1 cellular context compared by ENCODE assay signal in the genomic region with DNA sequence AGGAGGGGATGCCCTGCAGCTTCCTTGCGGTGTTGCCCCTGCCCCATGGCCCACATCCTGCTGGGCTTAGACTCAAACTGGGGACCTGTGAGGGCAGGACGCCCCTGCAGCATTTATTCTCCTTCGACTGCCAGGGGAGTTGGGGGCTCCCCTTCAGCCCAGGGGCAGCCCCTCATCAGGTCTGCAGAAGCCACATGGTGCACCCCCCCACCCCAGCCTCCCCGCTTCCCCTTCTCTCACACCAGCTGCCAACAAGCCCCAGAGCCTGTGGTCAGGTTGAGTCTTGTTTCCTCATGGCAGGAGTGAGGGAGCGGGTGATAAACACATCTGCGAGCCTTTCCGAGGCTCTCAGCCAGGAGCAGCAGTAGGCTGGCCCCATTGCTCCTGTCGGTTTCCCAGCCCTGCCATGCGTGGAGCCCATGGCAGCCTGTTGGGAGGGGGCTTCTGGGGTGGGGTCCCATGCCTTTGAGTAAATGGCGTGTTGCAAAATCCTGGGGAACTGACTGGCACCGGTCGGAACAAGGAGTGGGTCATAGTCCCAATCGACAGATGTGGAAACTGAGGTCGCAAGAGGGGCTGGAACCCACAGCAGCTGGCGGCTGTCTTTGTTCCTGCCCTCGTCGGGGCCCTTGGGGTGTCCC.
TF ChIP-seq lines count a peak whose summit lies in the region.

No MANE protein-coding gene starts in this region.

TF ChIP-seq in H1, 55 proteins besides CTCF, POLR2A, EP300 and RAD21:
- TF ChIP-seq TCF12 (IDR thresholded peaks at IDR 0.05; ENCODE audit: low read depth, low read length): no peak
- no peak for TF ChIP-seq GTF2F1 (IDR thresholded peaks at IDR 0.05; ENCODE audit: borderline replicate concordance, low read depth, low read length)
- TF ChIP-seq, protein P1, sequence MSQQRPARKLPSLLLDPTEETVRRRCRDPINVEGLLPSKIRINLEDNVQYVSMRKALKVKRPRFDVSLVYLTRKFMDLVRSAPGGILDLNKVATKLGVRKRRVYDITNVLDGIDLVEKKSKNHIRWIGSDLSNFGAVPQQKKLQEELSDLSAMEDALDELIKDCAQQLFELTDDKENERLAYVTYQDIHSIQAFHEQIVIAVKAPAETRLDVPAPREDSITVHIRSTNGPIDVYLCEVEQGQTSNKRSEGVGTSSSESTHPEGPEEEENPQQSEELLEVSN (IDR thresholded peaks at IDR 0.05): no peak
- no peak for TF ChIP-seq RNF2 (IDR thresholded peaks at IDR 0.05; ENCODE audit: borderline replicate concordance, low read depth, low read length, missing control alignments, poor library complexity, severe bottlenecking)
